1 cellular context compared by ENCODE assay signal in the genomic region with DNA sequence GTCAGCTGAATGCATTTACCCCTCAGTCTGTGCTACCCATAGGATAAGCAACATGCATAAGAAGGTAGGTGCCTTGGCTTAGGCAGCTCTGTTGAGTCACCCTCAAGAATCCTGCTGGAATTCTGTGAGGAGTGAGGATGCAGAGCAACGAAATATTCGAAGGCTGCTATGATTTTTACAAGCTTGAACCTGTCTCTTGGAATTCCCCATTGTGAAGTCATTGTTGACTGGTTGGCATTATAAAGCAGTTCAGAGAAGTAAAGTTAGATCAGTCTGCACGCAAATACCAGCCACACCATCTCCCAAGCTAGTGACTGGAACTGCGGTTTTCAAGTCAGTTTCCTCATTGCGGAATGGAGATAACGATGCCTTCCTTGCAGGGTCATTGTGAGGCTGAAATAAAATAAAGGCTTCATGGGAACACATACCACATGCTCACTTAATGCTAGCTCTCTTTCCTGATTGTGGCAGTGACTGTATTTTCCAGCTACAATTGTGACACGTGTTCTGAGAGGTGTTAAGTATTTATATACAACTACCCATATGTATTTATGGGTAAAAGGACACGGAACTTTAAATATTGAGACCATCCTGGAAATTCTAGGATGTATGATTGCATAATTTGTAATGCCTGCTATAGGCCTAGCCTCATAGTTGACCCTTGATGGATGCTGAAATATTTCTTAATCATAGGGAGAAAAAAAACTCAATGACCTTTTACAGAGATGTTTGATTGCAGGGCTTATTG.
A peak's percentile ranks its signal among the peaks of the same experiment; 100 is the strongest.
TF ChIP-seq lines count a peak whose summit lies in the region.

No MANE protein-coding gene starts in this region.

TF ChIP-seq in K562, 482 proteins besides CTCF, POLR2A, EP300 and RAD21 (continued from another document and continues in another):
- TF ChIP-seq, protein P1, sequence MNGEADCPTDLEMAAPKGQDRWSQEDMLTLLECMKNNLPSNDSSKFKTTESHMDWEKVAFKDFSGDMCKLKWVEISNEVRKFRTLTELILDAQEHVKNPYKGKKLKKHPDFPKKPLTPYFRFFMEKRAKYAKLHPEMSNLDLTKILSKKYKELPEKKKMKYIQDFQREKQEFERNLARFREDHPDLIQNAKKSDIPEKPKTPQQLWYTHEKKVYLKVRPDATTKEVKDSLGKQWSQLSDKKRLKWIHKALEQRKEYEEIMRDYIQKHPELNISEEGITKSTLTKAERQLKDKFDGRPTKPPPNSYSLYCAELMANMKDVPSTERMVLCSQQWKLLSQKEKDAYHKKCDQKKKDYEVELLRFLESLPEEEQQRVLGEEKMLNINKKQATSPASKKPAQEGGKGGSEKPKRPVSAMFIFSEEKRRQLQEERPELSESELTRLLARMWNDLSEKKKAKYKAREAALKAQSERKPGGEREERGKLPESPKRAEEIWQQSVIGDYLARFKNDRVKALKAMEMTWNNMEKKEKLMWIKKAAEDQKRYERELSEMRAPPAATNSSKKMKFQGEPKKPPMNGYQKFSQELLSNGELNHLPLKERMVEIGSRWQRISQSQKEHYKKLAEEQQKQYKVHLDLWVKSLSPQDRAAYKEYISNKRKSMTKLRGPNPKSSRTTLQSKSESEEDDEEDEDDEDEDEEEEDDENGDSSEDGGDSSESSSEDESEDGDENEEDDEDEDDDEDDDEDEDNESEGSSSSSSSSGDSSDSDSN (IDR thresholded peaks at IDR 0.05; ENCODE audit: borderline replicate concordance in 1 of 2, low read depth in 2 of 2, low read length in 2 of 2): no peak
- no peak for TF ChIP-seq BMI1 (IDR thresholded peaks at IDR 0.05; ENCODE audit: low read length)
- TF ChIP-seq, protein P2, sequence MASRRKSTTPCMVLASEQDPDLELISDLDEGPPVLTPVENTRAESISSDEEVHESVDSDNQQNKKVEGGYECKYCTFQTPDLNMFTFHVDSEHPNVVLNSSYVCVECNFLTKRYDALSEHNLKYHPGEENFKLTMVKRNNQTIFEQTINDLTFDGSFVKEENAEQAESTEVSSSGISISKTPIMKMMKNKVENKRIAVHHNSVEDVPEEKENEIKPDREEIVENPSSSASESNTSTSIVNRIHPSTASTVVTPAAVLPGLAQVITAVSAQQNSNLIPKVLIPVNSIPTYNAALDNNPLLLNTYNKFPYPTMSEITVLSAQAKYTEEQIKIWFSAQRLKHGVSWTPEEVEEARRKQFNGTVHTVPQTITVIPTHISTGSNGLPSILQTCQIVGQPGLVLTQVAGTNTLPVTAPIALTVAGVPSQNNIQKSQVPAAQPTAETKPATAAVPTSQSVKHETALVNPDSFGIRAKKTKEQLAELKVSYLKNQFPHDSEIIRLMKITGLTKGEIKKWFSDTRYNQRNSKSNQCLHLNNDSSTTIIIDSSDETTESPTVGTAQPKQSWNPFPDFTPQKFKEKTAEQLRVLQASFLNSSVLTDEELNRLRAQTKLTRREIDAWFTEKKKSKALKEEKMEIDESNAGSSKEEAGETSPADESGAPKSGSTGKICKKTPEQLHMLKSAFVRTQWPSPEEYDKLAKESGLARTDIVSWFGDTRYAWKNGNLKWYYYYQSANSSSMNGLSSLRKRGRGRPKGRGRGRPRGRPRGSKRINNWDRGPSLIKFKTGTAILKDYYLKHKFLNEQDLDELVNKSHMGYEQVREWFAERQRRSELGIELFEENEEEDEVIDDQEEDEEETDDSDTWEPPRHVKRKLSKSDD (conservative IDR thresholded peaks at IDR 0.05; ENCODE audit: low read length): no peak
- TF ChIP-seq, protein P3, sequence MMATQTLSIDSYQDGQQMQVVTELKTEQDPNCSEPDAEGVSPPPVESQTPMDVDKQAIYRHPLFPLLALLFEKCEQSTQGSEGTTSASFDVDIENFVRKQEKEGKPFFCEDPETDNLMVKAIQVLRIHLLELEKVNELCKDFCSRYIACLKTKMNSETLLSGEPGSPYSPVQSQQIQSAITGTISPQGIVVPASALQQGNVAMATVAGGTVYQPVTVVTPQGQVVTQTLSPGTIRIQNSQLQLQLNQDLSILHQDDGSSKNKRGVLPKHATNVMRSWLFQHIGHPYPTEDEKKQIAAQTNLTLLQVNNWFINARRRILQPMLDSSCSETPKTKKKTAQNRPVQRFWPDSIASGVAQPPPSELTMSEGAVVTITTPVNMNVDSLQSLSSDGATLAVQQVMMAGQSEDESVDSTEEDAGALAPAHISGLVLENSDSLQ (IDR thresholded peaks at IDR 0.05): no peak
- TF ChIP-seq MAFF (IDR thresholded peaks at IDR 0.05; ENCODE audit: low read length): no peak
- no peak for TF ChIP-seq PHF21A (IDR thresholded peaks at IDR 0.05; ENCODE audit: borderline replicate concordance, low read depth)
- TF ChIP-seq EHMT2 (IDR thresholded peaks at IDR 0.05): no peak
- TF ChIP-seq, protein P4, sequence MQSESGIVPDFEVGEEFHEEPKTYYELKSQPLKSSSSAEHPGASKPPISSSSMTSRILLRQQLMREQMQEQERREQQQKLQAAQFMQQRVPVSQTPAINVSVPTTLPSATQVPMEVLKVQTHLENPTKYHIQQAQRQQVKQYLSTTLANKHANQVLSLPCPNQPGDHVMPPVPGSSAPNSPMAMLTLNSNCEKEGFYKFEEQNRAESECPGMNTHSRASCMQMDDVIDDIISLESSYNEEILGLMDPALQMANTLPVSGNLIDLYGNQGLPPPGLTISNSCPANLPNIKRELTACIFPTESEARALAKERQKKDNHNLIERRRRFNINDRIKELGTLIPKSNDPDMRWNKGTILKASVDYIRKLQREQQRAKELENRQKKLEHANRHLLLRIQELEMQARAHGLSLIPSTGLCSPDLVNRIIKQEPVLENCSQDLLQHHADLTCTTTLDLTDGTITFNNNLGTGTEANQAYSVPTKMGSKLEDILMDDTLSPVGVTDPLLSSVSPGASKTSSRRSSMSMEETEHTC (IDR thresholded peaks at IDR 0.05): no peak
- TF ChIP-seq, protein P5, sequence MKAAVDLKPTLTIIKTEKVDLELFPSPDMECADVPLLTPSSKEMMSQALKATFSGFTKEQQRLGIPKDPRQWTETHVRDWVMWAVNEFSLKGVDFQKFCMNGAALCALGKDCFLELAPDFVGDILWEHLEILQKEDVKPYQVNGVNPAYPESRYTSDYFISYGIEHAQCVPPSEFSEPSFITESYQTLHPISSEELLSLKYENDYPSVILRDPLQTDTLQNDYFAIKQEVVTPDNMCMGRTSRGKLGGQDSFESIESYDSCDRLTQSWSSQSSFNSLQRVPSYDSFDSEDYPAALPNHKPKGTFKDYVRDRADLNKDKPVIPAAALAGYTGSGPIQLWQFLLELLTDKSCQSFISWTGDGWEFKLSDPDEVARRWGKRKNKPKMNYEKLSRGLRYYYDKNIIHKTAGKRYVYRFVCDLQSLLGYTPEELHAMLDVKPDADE (conservative IDR thresholded peaks at IDR 0.05; ENCODE audit: control insufficient read depth, low read depth, low read length): no peak
- no peak for TF ChIP-seq SRSF9 (IDR thresholded peaks at IDR 0.05; ENCODE audit: borderline replicate concordance, low read depth, low read length)
- TF ChIP-seq, protein P6, sequence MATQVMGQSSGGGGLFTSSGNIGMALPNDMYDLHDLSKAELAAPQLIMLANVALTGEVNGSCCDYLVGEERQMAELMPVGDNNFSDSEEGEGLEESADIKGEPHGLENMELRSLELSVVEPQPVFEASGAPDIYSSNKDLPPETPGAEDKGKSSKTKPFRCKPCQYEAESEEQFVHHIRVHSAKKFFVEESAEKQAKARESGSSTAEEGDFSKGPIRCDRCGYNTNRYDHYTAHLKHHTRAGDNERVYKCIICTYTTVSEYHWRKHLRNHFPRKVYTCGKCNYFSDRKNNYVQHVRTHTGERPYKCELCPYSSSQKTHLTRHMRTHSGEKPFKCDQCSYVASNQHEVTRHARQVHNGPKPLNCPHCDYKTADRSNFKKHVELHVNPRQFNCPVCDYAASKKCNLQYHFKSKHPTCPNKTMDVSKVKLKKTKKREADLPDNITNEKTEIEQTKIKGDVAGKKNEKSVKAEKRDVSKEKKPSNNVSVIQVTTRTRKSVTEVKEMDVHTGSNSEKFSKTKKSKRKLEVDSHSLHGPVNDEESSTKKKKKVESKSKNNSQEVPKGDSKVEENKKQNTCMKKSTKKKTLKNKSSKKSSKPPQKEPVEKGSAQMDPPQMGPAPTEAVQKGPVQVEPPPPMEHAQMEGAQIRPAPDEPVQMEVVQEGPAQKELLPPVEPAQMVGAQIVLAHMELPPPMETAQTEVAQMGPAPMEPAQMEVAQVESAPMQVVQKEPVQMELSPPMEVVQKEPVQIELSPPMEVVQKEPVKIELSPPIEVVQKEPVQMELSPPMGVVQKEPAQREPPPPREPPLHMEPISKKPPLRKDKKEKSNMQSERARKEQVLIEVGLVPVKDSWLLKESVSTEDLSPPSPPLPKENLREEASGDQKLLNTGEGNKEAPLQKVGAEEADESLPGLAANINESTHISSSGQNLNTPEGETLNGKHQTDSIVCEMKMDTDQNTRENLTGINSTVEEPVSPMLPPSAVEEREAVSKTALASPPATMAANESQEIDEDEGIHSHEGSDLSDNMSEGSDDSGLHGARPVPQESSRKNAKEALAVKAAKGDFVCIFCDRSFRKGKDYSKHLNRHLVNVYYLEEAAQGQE (CRISPR knock-in tag; IDR thresholded peaks at IDR 0.05; ENCODE audit: low read depth): no peak
- no peak for TF ChIP-seq ZNF785 (CRISPR knock-in tag; IDR thresholded peaks at IDR 0.05)
- TF ChIP-seq MAFG (tag; conservative IDR thresholded peaks at IDR 0.05): no peak
- TF ChIP-seq KDM1A (IDR thresholded peaks at IDR 0.05): no peak
- no peak for TF ChIP-seq CEBPG (CRISPR knock-in tag; IDR thresholded peaks at IDR 0.05)
- peak; percentile 36 to 38; a peak in 2 of 4 replicates for TF ChIP-seq CEBPG (tag; conservative IDR thresholded peaks at IDR 0.05 in 1 of 2, IDR thresholded peaks at IDR 0.05 in 1 of 2)
- no peak for TF ChIP-seq BACH1 (tag; IDR thresholded peaks at IDR 0.05)
- 0 out of 2 replicates have a peak, but pooled peaks have one; percentile 12 for TF ChIP-seq NFE2 (IDR thresholded peaks at IDR 0.05; ENCODE audit: low read depth)
- TF ChIP-seq TEAD1 (CRISPR knock-in tag; IDR thresholded peaks at IDR 0.05): 0 out of 4 replicates have a peak, but pooled peaks of 1 of the 2 experiments have one; percentile 19
- TF ChIP-seq, protein P7, sequence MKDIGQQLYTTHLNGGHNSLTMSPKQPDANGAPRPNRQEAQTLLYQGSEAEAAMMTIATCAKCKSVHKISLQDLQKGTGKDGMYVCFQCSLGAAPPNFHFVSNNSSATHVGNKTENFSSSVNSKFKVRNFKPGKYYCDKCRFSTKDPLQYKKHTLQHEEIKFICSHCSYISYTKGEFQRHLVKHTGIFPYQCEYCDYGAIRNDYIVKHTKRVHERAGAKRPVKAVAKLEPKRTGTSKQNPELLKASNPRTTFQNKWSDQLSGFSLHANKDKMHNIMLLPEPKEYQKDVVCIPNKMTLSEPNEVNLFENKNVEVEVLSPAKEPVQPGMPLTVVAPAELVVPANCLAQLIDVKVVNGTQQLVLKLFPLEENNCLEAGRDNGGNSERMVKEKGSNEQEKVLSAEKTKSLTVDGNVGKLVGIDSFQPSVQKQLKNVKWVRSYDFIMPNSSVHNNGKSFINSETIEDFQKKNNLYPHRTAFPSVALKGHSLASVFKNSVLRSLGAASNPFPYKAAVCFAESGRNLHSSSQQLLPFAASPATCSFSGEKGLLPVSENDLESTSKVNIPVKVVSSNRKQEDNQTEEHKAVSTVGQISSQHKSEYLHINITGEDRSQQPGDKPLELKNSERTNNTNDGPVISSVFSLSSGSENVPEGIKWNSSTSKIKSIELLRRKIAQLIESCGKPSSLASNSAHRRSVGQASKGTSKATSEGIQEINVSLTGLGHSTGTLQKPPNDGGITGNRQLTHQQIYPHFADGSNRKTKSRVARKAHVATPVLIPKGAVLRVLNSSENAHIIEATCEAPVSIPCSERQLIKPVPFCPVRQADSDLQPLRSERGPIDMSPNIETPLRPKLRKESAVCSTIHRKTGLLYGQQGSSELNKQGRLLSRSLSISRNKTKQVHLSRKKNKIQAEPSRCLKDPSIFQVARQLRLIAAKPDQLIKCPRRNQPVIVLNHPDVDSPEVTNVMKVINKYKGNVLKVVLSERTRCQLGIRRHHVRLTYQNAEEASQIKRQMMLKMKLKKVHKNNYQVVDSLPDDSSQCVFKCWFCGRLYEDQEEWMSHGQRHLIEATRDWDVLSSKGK (CRISPR knock-in tag; IDR thresholded peaks at IDR 0.05): no peak
- 0 out of 2 replicates have a peak, but pooled peaks have one; percentile 18 for TF ChIP-seq CREM (IDR thresholded peaks at IDR 0.05; ENCODE audit: low read depth)
- TF ChIP-seq ZFP1 (CRISPR knock-in tag; IDR thresholded peaks at IDR 0.05): no peak
- TF ChIP-seq TEAD4 (IDR thresholded peaks at IDR 0.05; ENCODE audit: low read length): peak; percentile 51; the same call in 1 of the 2 replicates
- TF ChIP-seq TEAD4 (CRISPR knock-in tag; IDR thresholded peaks at IDR 0.05; ENCODE audit: borderline replicate concordance): no peak
- no peak for TF ChIP-seq PHF20 (IDR thresholded peaks at IDR 0.05; ENCODE audit: partially characterized antibody)
- no peak for TF ChIP-seq LARP7 (IDR thresholded peaks at IDR 0.05)
- no peak for TF ChIP-seq POLR2G (IDR thresholded peaks at IDR 0.05; ENCODE audit: low read depth, low read length)
- 0 out of 2 replicates have a peak, but pooled peaks have one; percentile 12 for TF ChIP-seq CTBP1 (IDR thresholded peaks at IDR 0.05; ENCODE audit: borderline replicate concordance)
- 0 out of 4 replicates have a peak, but pooled peaks of 1 of the 2 experiments have one; percentile 56 for TF ChIP-seq ETV6 (IDR thresholded peaks at IDR 0.05; ENCODE audit: borderline replicate concordance in 1 of 2, low read depth in 2 of 2, low read length in 1 of 2)
- no peak for TF ChIP-seq ETV6 (CRISPR knock-in tag; IDR thresholded peaks at IDR 0.05; ENCODE audit: borderline replicate concordance)
- TF ChIP-seq, protein P8, sequence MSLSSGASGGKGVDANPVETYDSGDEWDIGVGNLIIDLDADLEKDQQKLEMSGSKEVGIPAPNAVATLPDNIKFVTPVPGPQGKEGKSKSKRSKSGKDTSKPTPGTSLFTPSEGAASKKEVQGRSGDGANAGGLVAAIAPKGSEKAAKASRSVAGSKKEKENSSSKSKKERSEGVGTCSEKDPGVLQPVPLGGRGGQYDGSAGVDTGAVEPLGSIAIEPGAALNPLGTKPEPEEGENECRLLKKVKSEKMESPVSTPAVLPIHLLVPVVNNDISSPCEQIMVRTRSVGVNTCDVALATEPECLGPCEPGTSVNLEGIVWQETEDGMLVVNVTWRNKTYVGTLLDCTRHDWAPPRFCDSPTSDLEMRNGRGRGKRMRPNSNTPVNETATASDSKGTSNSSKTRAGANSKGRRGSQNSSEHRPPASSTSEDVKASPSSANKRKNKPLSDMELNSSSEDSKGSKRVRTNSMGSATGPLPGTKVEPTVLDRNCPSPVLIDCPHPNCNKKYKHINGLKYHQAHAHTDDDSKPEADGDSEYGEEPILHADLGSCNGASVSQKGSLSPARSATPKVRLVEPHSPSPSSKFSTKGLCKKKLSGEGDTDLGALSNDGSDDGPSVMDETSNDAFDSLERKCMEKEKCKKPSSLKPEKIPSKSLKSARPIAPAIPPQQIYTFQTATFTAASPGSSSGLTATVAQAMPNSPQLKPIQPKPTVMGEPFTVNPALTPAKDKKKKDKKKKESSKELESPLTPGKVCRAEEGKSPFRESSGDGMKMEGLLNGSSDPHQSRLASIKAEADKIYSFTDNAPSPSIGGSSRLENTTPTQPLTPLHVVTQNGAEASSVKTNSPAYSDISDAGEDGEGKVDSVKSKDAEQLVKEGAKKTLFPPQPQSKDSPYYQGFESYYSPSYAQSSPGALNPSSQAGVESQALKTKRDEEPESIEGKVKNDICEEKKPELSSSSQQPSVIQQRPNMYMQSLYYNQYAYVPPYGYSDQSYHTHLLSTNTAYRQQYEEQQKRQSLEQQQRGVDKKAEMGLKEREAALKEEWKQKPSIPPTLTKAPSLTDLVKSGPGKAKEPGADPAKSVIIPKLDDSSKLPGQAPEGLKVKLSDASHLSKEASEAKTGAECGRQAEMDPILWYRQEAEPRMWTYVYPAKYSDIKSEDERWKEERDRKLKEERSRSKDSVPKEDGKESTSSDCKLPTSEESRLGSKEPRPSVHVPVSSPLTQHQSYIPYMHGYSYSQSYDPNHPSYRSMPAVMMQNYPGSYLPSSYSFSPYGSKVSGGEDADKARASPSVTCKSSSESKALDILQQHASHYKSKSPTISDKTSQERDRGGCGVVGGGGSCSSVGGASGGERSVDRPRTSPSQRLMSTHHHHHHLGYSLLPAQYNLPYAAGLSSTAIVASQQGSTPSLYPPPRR (CRISPR knock-in tag; IDR thresholded peaks at IDR 0.05; ENCODE audit: borderline replicate concordance): no peak
- TF ChIP-seq ZNF766 (CRISPR knock-in tag; conservative IDR thresholded peaks at IDR 0.05): no peak; the same call in 1 of the 2 replicates
- TF ChIP-seq RB1 (IDR thresholded peaks at IDR 0.05; ENCODE audit: low read depth): no peak
